ENCODE assay signal across 14 cellular contexts in genomic region chr2:11533278-11534077, GRCh38. TPM values are rescaled to one million over a fixed set of nuclear protein-coding genes. Genes with fewer than 3 reads are reported as not detected.
DNase-seq lines count a peak whose midpoint lies in the region; FAIRE-seq and TF ChIP-seq lines count a peak whose summit lies in the region.
"Had no signal": no experiment of that assay in that cellular context is flagged by ENCODE, and none has a peak within 500 bp of the region (broad histone marks: within the 10 kb centered on the region; RNA-seq: fewer than 3 reads in every experiment).

Gene GREB1, plus strand, starts transcription at chr2:11534045. Its CDS starts 22,570 bp downstream, at chr2:11556615.

- H4K20me1 ChIP-seq in astrocyte (ENCODE audit: insufficient read depth, low read length), result no peaks in the 10 kb centered on the region

- H3K4me3 ChIP-seq in cardiac muscle cell, result no peak within 1 kb of the TSS
- no peak within 1 kb of the TSS for H3K4me3 ChIP-seq in right atrium auricular region
- no peak within 1 kb of the TSS for H3K4me3 ChIP-seq in astrocyte (ENCODE audit: insufficient read depth, low read depth, low read length)
- no peak within 1 kb of the TSS for H3K4me3 ChIP-seq in vagina
- H3K4me3 ChIP-seq: thyroid gland had no signal

- intact Hi-C loops in vagina (cut with DNase I), result no loop called here

- no peak for TF ChIP-seq POLR2A in vagina (IDR thresholded peaks at IDR 0.05)

- H3K4me1 ChIP-seq in cardiac muscle cell (ENCODE audit: low read depth) (peaks cover 34% of the 10 kb centered on the region), right atrium auricular region (no peaks in the 10 kb centered on the region), astrocyte (ENCODE audit: insufficient read depth, low read length) (no peaks in the 10 kb centered on the region), vagina (peaks cover 55% of the 10 kb centered on the region)
- H3K4me1 ChIP-seq: thyroid gland had no signal

- no peaks in the 10 kb centered on the region for H3K27me3 Mint-ChIP-seq in astrocyte (ENCODE audit: low read depth, unreplicated experiment)
- H3K27me3 Mint-ChIP-seq in activated CD4-positive, alpha-beta T cell treated with anti-CD3 and anti-CD28 coated beads, Interleukin-2, amount 10 ng/mL, durations not matched to agents 7 days and 5 days, result peaks cover 26% of the 10 kb centered on the region

- H3K27ac ChIP-seq in cardiac muscle cell (peak within 1 kb of the TSS; percentile 50), right atrium auricular region (no peak within 1 kb of the TSS), astrocyte (ENCODE audit: low read depth, low read length) (no peak within 1 kb of the TSS), vagina (peak within 1 kb of the TSS; percentile 38)
- H3K27ac ChIP-seq: thyroid gland had no signal

- H3K9ac ChIP-seq in astrocyte (ENCODE audit: low read length), result no peak within 1 kb of the TSS

- H3K9me3 ChIP-seq in cardiac muscle cell (ENCODE audit: low read depth) (no peaks in the 10 kb centered on the region), right atrium auricular region (no peaks in the 10 kb centered on the region), astrocyte (ENCODE audit: insufficient read depth, low read depth, low read length) (no peaks in the 10 kb centered on the region), vagina (no peaks in the 10 kb centered on the region)
- H3K9me3 ChIP-seq: thyroid gland had no signal

- H3K4me1 Mint-ChIP-seq in astrocyte (ENCODE audit: low read depth, unreplicated experiment), result peaks cover 24% of the 10 kb centered on the region
- no peaks in the 10 kb centered on the region for H3K4me1 Mint-ChIP-seq in activated CD4-positive, alpha-beta T cell treated with anti-CD3 and anti-CD28 coated beads, Interleukin-2, amount 10 ng/mL, durations not matched to agents 7 days and 5 days
- H3K4me1 Mint-ChIP-seq: activated naive CD4-positive, alpha-beta T cell treated with anti-CD3 and anti-CD28 coated beads, Interleukin-2, amount 50 U/mL, for 24 hours had no signal

- FAIRE-seq in astrocyte (lab: Jason Lieb, UNC), result no peak
- FAIRE-seq: D721Med had no signal

- no peaks in the 10 kb centered on the region for H3K79me2 ChIP-seq in astrocyte (ENCODE audit: insufficient read depth, low read length)

- in situ Hi-C loops in GM13977 (cut with MboI; ENCODE audit: low pct_unique_long_range_greater_than_20kb, low sequenced_read_pairs, unreplicated experiment), result no loop called here

- H3K27ac Mint-ChIP-seq in astrocyte (ENCODE audit: unreplicated experiment), result no peak within 1 kb of the TSS
- no peak within 1 kb of the TSS for H3K27ac Mint-ChIP-seq in activated CD4-positive, alpha-beta T cell treated with anti-CD3 and anti-CD28 coated beads, Interleukin-2, amount 10 ng/mL, durations not matched to agents 7 days and 5 days
- H3K27ac Mint-ChIP-seq: activated CD4-positive, alpha-beta memory T cell treated with anti-CD3 and anti-CD28 coated beads for 36 hours; activated naive CD4-positive, alpha-beta T cell treated with anti-CD3 and anti-CD28 coated beads, Interleukin-2, amount 50 U/mL, for 24 hours had no signal

- TF ChIP-seq CTCF in cardiac muscle cell (IDR thresholded peaks at IDR 0.05; ENCODE audit: low read depth, low read length), result no peak
- no peak for TF ChIP-seq CTCF in right atrium auricular region (IDR thresholded peaks at IDR 0.05)
- TF ChIP-seq CTCF in astrocyte (IDR thresholded peaks at IDR 0.05; ENCODE audit: insufficient read depth, low read depth, low read length), result no peak
- no peak for TF ChIP-seq CTCF in vagina (IDR thresholded peaks at IDR 0.05)
- TF ChIP-seq CTCF in GM13977 (IDR thresholded peaks at IDR 0.05; ENCODE audit: extremely low read depth, insufficient read depth, missing control alignments), result no peak

- H2AFZ ChIP-seq in astrocyte (ENCODE audit: low read depth, low read length), result no peak within 1 kb of the TSS

- no peak for DNase-seq in cardiac muscle cell (ENCODE audit: low read depth in 1 of 2, low spot score in 1 of 2)
- no peak for DNase-seq in right atrium auricular region (ENCODE audit: low spot score)
- no peak for DNase-seq in astrocyte (ENCODE audit: low read depth)
- peak; percentile 54 for DNase-seq in iris pigment epithelial cell (ENCODE audit: low read depth)
- no peak for DNase-seq in vagina (ENCODE audit: extremely low spot score in 2 of 2)
- DNase-seq in T1000 (lab: John Stamatoyannopoulos, UW), result no peak
- no peak for DNase-seq in GM13977 (ENCODE audit: low spot score)
- no peak for DNase-seq in activated CD4-positive, alpha-beta T cell treated with anti-CD3 and anti-CD28 coated beads, Interleukin-2, amount 10 ng/mL, durations not matched to agents 7 days and 5 days
- DNase-seq: activated CD4-positive, alpha-beta memory T cell treated with anti-CD3 and anti-CD28 coated beads for 36 hours; hippocampal formation; NCI-H510A; thyroid gland had no signal

- no peak within 1 kb of the TSS for H3K4me2 ChIP-seq in astrocyte (ENCODE audit: low read length)

- CTCF ChIA-PET in activated CD4-positive, alpha-beta T cell treated with anti-CD3 and anti-CD28 coated beads, Interleukin-2, amount 10 ng/mL, durations not matched to agents 7 days and 5 days (lab: Charles Lee), result no interaction called here

- H3K27me3 ChIP-seq in cardiac muscle cell, result no peaks in the 10 kb centered on the region
- no peaks in the 10 kb centered on the region for H3K27me3 ChIP-seq in right atrium auricular region
- peaks cover 30% of the 10 kb centered on the region for H3K27me3 ChIP-seq in astrocyte (ENCODE audit: insufficient read depth, low read length)
- no peaks in the 10 kb centered on the region for H3K27me3 ChIP-seq in vagina
- H3K27me3 ChIP-seq: thyroid gland had no signal

- no peaks in the 10 kb centered on the region for H3K36me3 Mint-ChIP-seq in astrocyte (ENCODE audit: low read depth, unreplicated experiment)
- no peaks in the 10 kb centered on the region for H3K36me3 Mint-ChIP-seq in activated CD4-positive, alpha-beta T cell treated with anti-CD3 and anti-CD28 coated beads, Interleukin-2, amount 10 ng/mL, durations not matched to agents 7 days and 5 days (ENCODE audit: low read depth)
- H3K36me3 Mint-ChIP-seq: activated CD4-positive, alpha-beta memory T cell treated with anti-CD3 and anti-CD28 coated beads for 36 hours; activated naive CD4-positive, alpha-beta T cell treated with anti-CD3 and anti-CD28 coated beads, Interleukin-2, amount 50 U/mL, for 24 hours had no signal

- POLR2A ChIA-PET in activated CD4-positive, alpha-beta T cell treated with anti-CD3 and anti-CD28 coated beads, Interleukin-2, amount 10 ng/mL, durations not matched to agents 7 days and 5 days (lab: Charles Lee), result no interaction called here

- H3K36me3 ChIP-seq in cardiac muscle cell (no peaks in the 10 kb centered on the region), right atrium auricular region (no peaks in the 10 kb centered on the region), astrocyte (ENCODE audit: insufficient read depth, low read length) (no peaks in the 10 kb centered on the region), vagina (no peaks in the 10 kb centered on the region)
- H3K36me3 ChIP-seq: thyroid gland had no signal

- H3K9me3 Mint-ChIP-seq in astrocyte (ENCODE audit: unreplicated experiment), result no peaks in the 10 kb centered on the region
- no peaks in the 10 kb centered on the region for H3K9me3 Mint-ChIP-seq in activated CD4-positive, alpha-beta T cell treated with anti-CD3 and anti-CD28 coated beads, Interleukin-2, amount 10 ng/mL, durations not matched to agents 7 days and 5 days
- H3K9me3 Mint-ChIP-seq: activated CD4-positive, alpha-beta memory T cell treated with anti-CD3 and anti-CD28 coated beads for 36 hours; activated naive CD4-positive, alpha-beta T cell treated with anti-CD3 and anti-CD28 coated beads, Interleukin-2, amount 50 U/mL, for 24 hours had no signal

- no peak within 1 kb of the TSS for H3K4me3 Mint-ChIP-seq in astrocyte (ENCODE audit: unreplicated experiment)
- H3K4me3 Mint-ChIP-seq in activated CD4-positive, alpha-beta T cell treated with anti-CD3 and anti-CD28 coated beads, Interleukin-2, amount 10 ng/mL, durations not matched to agents 7 days and 5 days, result no peak within 1 kb of the TSS
- H3K4me3 Mint-ChIP-seq: activated CD4-positive, alpha-beta memory T cell treated with anti-CD3 and anti-CD28 coated beads for 36 hours; activated naive CD4-positive, alpha-beta T cell treated with anti-CD3 and anti-CD28 coated beads, Interleukin-2, amount 50 U/mL, for 24 hours had no signal

RNA-seq across cellular contexts. Expression of gene GREB1, which starts in this region (rescaled TPM):
- 32.6 and 50.5 TPM in 2 replicates for total RNA-seq in cardiac muscle cell
- 27.1 and 36.8 TPM in 2 replicates for polyA plus RNA-seq in cardiac muscle cell
- total RNA-seq in right atrium auricular region, result 1 to 10 TPM; 3.1 to 7.6 TPM
- total RNA-seq in astrocyte, result 9.3 and 14.5 TPM in 2 replicates
- total RNA-seq in vagina, result 35.4 TPM
- under 1 TPM; 0.10 to 0.29 TPM for total RNA-seq in activated CD4-positive, alpha-beta T cell treated with anti-CD3 and anti-CD28 coated beads, Interleukin-2, amount 10 ng/mL, durations not matched to agents 7 days and 5 days

Comparison
In these comparisons a context has a peak if more than half of its experiments do, and no peak if none do; other contexts are left out.
1. H3K27ac ChIP-seq: peak in cardiac muscle cell (single experiment) and vagina (single experiment); none in right atrium auricular region (0 of 2) and astrocyte (single experiment).